ENCODE assay signal across 12 cellular contexts in the genomic region with DNA sequence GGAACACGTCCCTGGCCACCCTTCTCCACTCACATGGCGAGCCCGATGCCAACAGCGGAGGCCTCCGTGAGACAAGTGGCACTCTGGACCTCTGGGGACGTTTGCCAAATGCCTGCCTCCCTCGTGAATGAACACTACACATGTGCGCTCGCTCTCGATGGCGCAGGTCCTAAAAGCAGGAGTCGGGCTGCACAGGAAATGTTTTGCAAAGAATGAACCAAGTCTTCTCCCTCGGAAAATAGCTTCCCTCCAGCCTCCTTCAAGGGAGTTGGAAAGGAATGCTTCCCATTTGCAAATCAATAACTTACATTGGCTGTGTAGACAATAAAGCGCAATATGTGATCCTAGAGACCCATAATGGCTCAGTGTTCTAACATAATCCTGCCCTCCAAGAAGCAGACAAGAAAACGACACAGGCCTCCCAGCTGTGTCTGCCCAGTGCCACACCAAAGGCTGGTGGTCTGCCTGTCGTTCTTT. TPM values are rescaled to one million over a fixed set of nuclear protein-coding genes. Genes with fewer than 3 reads are reported as not detected.
A peak's percentile ranks its signal among the peaks of the same experiment; 100 is the strongest.
DNase-seq lines count a peak whose midpoint lies in the region; ATAC-seq lines count a peak whose summit lies in the region.
"Had no signal": no experiment of that assay in that cellular context is flagged by ENCODE, and none has a peak within 500 bp of the region (broad histone marks: within the 10 kb centered on the region; RNA-seq: fewer than 3 reads in every experiment).

No MANE protein-coding gene starts in this region.

- H3K4me3 ChIP-seq in H7 (ENCODE audit: insufficient read depth, low read depth, low read length) (no peak overlapping the region), NT2/D1 (ENCODE audit: insufficient read length, low read depth) (no peak overlapping the region), iPS DF 6.9 (ENCODE audit: low read length) (no peak overlapping the region)
- H3K4me3 ChIP-seq: adrenal gland had no signal

- WGBS in iPS DF 6.9 (ENCODE audit: insufficient coverage, insufficient read length): no CpG with 5 or more reads among the region's 16 CpGs

- H3K36me3 ChIP-seq in H7 (replicated peaks; ENCODE audit: control insufficient read depth, insufficient read depth, low read length): no peaks in the 10 kb centered on the region
- no peaks in the 10 kb centered on the region for H3K36me3 ChIP-seq in NT2/D1 (ENCODE audit: insufficient read depth, insufficient read length, low read length)
- H3K36me3 ChIP-seq in iPS DF 6.9 (ENCODE audit: control insufficient read depth, insufficient read depth, low read length): no peaks in the 10 kb centered on the region
- H3K36me3 ChIP-seq: adrenal gland had no signal

- H3K4me1 ChIP-seq in NT2/D1 (ENCODE audit: insufficient read depth, insufficient read length) (peaks cover 3% of the 10 kb centered on the region), iPS DF 6.9 (ENCODE audit: control insufficient read depth, insufficient read depth, low read length) (peaks cover 10% of the 10 kb centered on the region)

- no peaks in the 10 kb centered on the region for H3K27me3 ChIP-seq in H7 (ENCODE audit: control insufficient read depth, insufficient read depth, low read length)
- H3K27me3 ChIP-seq in NT2/D1 (ENCODE audit: insufficient read depth, insufficient read length): no peaks in the 10 kb centered on the region
- no peaks in the 10 kb centered on the region; the same call in 1 of the 2 replicates for H3K27me3 ChIP-seq in iPS DF 6.9 (ENCODE audit: control insufficient read depth, insufficient read depth, low read length)
- H3K27me3 ChIP-seq: adrenal gland had no signal

- DNase-seq in H7: peak; percentile 43
- DNase-seq in NT2/D1 (ENCODE audit: low read depth, low spot score): peak; percentile 25
- peak; percentile 37 for DNase-seq in iPS DF 6.9 (ENCODE audit: low read depth, low spot score)
- peak; percentile 53 for DNase-seq in pons (ENCODE audit: low spot score)
- no peak for DNase-seq in HT-29 (ENCODE audit: low spot score)
- no peak for DNase-seq in RPMI8226
- no peak for DNase-seq in foreskin melanocyte
- DNase-seq: activated T-cell treated with anti-CD3 and anti-CD28 coated beads, Interleukin-2, amount 50 U/mL, for 1 hour; NK-92 treated with Interleukin-12 subunit alpha and Interleukin-12 subunit beta, amount 100 ng/mL, for 24 hours had no signal

- ATAC-seq in HG03196 (IDR thresholded peaks at IDR 0.05; ENCODE audit: unreplicated experiment): no peak
- ATAC-seq: left lobe of liver had no signal

- no peak overlapping the region for H3K27ac ChIP-seq in iPS DF 6.9 (ENCODE audit: low read length)
- H3K27ac ChIP-seq: adrenal gland had no signal

- H3K9me3 ChIP-seq in NT2/D1 (ENCODE audit: insufficient read depth, low read length) (no peaks in the 10 kb centered on the region), iPS DF 6.9 (ENCODE audit: control insufficient read depth, insufficient read depth, low read length) (no peaks in the 10 kb centered on the region)
- H3K9me3 ChIP-seq: adrenal gland had no signal

- no peak overlapping the region for H3K9ac ChIP-seq in NT2/D1 (ENCODE audit: insufficient read length, low read depth)

RNA-seq across cellular contexts. Expression of gene ATXN7L1, which starts 38.6 kb away (rescaled TPM):
- 10.8 and 12.7 TPM in 2 replicates for total RNA-seq in H7 (2014; rRNA removed; shearing (Covaris generic))
- 3.8 and 4.0 TPM in 2 replicates for total RNA-seq in HT-29 (2014; rRNA removed; shearing (Covaris generic))

Comparison
In these comparisons a context has a peak if more than half of its experiments do, and no peak if none do; other contexts are left out.
1. DNase-seq: peak in H7 (single experiment), NT2/D1 (single experiment), iPS DF 6.9 (single experiment) and pons (single experiment); none in HT-29 (single experiment), RPMI8226 (single experiment) and foreskin melanocyte (single experiment).